1 cellular context compared by ENCODE assay signal in the genomic region with DNA sequence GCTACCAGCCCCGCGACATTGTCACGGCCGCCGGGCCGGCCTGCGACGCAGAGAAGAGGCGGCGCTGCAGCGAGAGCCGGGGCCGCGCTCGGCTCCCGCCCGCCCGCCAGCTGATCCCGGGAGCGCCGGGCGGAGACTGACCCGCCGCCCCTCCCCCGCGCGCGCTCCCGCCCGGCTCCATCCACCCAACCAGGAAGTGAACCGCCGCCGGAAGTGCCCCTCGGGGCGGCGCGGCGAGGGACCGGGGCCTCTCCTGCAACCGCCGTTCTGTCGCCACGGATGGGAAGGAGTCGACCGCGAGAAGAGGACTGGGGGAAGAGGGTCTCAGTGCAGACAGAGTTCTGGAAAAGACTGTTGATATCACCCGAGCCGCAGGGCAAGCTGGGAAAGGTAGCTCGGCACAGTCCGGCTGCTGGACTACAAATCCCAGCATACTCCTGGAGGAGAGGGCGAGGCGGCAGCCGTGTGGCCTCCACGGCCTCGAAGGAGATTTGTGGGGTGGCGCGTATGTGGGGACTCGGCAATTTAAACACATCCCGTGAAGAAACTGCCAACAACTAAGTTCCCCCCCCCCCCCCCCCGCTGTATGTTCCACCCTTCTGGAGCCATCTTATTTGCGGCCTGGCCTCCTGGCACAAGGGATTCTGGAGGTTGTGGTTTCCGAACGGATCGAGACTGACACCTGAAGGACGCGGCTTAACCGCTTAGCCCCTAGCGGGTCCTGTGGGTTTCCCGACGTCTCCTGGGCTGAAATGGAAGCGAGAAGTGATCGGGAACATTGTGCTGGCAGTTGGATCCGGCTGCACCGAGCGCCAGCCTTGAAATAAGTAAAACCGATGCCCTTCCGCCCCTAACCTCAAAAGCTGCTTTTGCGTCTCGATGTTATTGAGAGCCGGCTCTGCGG.
A peak's percentile ranks its signal among the peaks of the same experiment; 100 is the strongest.
TF ChIP-seq lines count a peak whose summit lies in the region.

Gene AAK1, minus strand, starts transcription at position 138 of the 904 bp plus-strand sequence. CDS start 699 bp downstream, outside the sequence.

TF ChIP-seq in GM12878, 131 proteins besides CTCF, POLR2A, EP300 and RAD21 (continued from another document and continues in another):
- TF ChIP-seq, protein P1, sequence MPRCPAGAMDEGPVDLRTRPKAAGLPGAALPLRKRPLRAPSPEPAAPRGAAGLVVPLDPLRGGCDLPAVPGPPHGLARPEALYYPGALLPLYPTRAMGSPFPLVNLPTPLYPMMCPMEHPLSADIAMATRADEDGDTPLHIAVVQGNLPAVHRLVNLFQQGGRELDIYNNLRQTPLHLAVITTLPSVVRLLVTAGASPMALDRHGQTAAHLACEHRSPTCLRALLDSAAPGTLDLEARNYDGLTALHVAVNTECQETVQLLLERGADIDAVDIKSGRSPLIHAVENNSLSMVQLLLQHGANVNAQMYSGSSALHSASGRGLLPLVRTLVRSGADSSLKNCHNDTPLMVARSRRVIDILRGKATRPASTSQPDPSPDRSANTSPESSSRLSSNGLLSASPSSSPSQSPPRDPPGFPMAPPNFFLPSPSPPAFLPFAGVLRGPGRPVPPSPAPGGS (IDR thresholded peaks at IDR 0.05; ENCODE audit: borderline replicate concordance, insufficient read depth, low read depth, low read length, poor library complexity, severe bottlenecking): peak; percentile 59
- no peak for TF ChIP-seq WRNIP1 (IDR thresholded peaks at IDR 0.05; ENCODE audit: borderline replicate concordance, low read depth, low read length)
- TF ChIP-seq SUZ12 (IDR thresholded peaks at IDR 0.05; ENCODE audit: unreplicated experiment): no peak
- TF ChIP-seq ASH2L (IDR thresholded peaks at IDR 0.05; ENCODE audit: borderline replicate concordance, low read depth): peak; percentile 90; the same call in 1 of the 2 replicates
- TF ChIP-seq CEBPB (IDR thresholded peaks at IDR 0.05; ENCODE audit: borderline replicate concordance in 1 of 2, low read depth in 2 of 2, low read length in 2 of 2): no peak
- TF ChIP-seq HDGF (IDR thresholded peaks at IDR 0.05): peak; percentile 25; the same call in 1 of the 2 replicates
- TF ChIP-seq HDAC2 (IDR thresholded peaks at IDR 0.05): no peak
- peak; percentile 55; the same call in 2 of the 3 replicates for TF ChIP-seq POU2F2 (IDR thresholded peaks at IDR 0.05; ENCODE audit: borderline replicate concordance, low read depth, low read length)
- TF ChIP-seq BMI1 (IDR thresholded peaks at IDR 0.05; ENCODE audit: borderline replicate concordance): no peak
- TF ChIP-seq YY1 (IDR thresholded peaks at IDR 0.05; ENCODE audit: low read depth, low read length): peak; percentile 75; the same call in 1 of the 2 replicates
- peak; percentile 84 for TF ChIP-seq PML (IDR thresholded peaks at IDR 0.05; ENCODE audit: low read length)
- no peak for TF ChIP-seq TCF3 (IDR thresholded peaks at IDR 0.05; ENCODE audit: borderline replicate concordance, insufficient read depth, low read depth, low read length)
- no peak for TF ChIP-seq RAD51 (IDR thresholded peaks at IDR 0.05)
- TF ChIP-seq JUND (IDR thresholded peaks at IDR 0.05; ENCODE audit: low read depth, low read length): no peak
- peak; percentile 37; the same call in 1 of the 2 replicates for TF ChIP-seq MXI1 (IDR thresholded peaks at IDR 0.05; ENCODE audit: low read depth, low read length)
- no peak for TF ChIP-seq RCOR1 (conservative IDR thresholded peaks at IDR 0.05; ENCODE audit: low read depth, low read length)
- TF ChIP-seq SMAD5 (IDR thresholded peaks at IDR 0.05; ENCODE audit: low read depth): peak; percentile 64
- TF ChIP-seq MTA2 (IDR thresholded peaks at IDR 0.05; ENCODE audit: low read depth): peak; percentile 51; the same call in 1 of the 2 replicates
- TF ChIP-seq, protein P2, sequence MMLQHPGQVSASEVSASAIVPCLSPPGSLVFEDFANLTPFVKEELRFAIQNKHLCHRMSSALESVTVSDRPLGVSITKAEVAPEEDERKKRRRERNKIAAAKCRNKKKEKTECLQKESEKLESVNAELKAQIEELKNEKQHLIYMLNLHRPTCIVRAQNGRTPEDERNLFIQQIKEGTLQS (IDR thresholded peaks at IDR 0.05; ENCODE audit: borderline replicate concordance, extremely low read depth, low read depth, low read length): no peak
- TF ChIP-seq NKRF (conservative IDR thresholded peaks at IDR 0.05): peak; percentile 84; the same call in 1 of the 2 replicates
- TF ChIP-seq POLR2AphosphoS2 (IDR thresholded peaks at IDR 0.05; ENCODE audit: low read depth, low read length): peak; percentile 52; the same call in 1 of the 2 replicates
- TF ChIP-seq NFYA (IDR thresholded peaks at IDR 0.05; ENCODE audit: borderline replicate concordance, low read depth, low read length): no peak
- peak; percentile 78 for TF ChIP-seq RB1 (IDR thresholded peaks at IDR 0.05; ENCODE audit: borderline replicate concordance)
- TF ChIP-seq DPF2 (IDR thresholded peaks at IDR 0.05): peak; percentile 74
- peak; percentile 85; the same call in 1 of the 2 replicates for TF ChIP-seq GATAD2B (conservative IDR thresholded peaks at IDR 0.05; ENCODE audit: low read depth)
- TF ChIP-seq NR2C1 (IDR thresholded peaks at IDR 0.05): peak; percentile 89
- TF ChIP-seq CEBPZ (IDR thresholded peaks at IDR 0.05; ENCODE audit: low read depth, low read length): no peak
- TF ChIP-seq ZNF274 (IDR thresholded peaks at IDR 0.05; ENCODE audit: insufficient read depth, insufficient read length): no peak
- no peak for TF ChIP-seq JUNB (IDR thresholded peaks at IDR 0.05)
- TF ChIP-seq ZNF384 (IDR thresholded peaks at IDR 0.05; ENCODE audit: borderline replicate concordance, low read depth, low read length): no peak
- TF ChIP-seq, protein P3, sequence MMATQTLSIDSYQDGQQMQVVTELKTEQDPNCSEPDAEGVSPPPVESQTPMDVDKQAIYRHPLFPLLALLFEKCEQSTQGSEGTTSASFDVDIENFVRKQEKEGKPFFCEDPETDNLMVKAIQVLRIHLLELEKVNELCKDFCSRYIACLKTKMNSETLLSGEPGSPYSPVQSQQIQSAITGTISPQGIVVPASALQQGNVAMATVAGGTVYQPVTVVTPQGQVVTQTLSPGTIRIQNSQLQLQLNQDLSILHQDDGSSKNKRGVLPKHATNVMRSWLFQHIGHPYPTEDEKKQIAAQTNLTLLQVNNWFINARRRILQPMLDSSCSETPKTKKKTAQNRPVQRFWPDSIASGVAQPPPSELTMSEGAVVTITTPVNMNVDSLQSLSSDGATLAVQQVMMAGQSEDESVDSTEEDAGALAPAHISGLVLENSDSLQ (IDR thresholded peaks at IDR 0.05): peak; percentile 64
- TF ChIP-seq, protein P4, sequence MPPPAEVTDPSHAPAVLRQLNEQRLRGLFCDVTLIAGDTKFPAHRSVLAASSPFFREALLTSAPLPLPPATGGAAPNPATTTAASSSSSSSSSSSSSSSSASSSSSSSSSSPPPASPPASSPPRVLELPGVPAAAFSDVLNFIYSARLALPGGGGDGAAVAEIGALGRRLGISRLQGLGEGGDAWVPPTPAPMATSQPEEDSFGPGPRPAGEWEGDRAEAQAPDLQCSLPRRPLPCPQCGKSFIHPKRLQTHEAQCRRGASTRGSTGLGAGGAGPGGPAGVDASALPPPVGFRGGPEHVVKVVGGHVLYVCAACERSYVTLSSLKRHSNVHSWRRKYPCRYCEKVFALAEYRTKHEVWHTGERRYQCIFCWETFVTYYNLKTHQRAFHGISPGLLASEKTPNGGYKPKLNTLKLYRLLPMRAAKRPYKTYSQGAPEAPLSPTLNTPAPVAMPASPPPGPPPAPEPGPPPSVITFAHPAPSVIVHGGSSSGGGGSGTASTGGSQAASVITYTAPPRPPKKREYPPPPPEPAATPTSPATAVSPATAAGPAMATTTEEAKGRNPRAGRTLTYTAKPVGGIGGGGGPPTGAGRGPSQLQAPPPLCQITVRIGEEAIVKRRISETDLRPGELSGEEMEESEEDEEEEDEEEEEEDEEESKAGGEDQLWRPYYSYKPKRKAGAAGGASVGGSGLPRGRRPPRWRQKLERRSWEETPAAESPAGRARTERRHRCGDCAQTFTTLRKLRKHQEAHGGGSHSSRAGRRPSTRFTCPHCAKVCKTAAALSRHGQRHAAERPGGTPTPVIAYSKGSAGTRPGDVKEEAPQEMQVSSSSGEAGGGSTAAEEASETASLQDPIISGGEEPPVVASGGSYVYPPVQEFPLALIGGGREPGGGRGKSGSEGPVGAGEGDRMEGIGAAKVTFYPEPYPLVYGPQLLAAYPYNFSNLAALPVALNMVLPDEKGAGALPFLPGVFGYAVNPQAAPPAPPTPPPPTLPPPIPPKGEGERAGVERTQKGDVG (CRISPR knock-in tag; IDR thresholded peaks at IDR 0.05): no peak
- TF ChIP-seq SREBF2 (IDR thresholded peaks at IDR 0.05; ENCODE audit: low read length): 0 out of 2 replicates have a peak, but pooled peaks have one; percentile 29
- TF ChIP-seq SMARCA5 (IDR thresholded peaks at IDR 0.05): peak; percentile 82
- 0 out of 2 replicates have a peak, but pooled peaks have one; percentile 54 for TF ChIP-seq SREBF1 (IDR thresholded peaks at IDR 0.05; ENCODE audit: low read length)
- TF ChIP-seq RELB (IDR thresholded peaks at IDR 0.05; ENCODE audit: low read depth): peak; percentile 62; the same call in 1 of the 2 replicates
- TF ChIP-seq ZBTB33 (IDR thresholded peaks at IDR 0.05): no peak
- TF ChIP-seq CHD4 (IDR thresholded peaks at IDR 0.05): no peak
- TF ChIP-seq ZZZ3 (IDR thresholded peaks at IDR 0.05; ENCODE audit: control insufficient read depth, insufficient read length, low read depth): no peak
- no peak for TF ChIP-seq NFXL1 (IDR thresholded peaks at IDR 0.05; ENCODE audit: borderline replicate concordance)
- TF ChIP-seq BHLHE40 (IDR thresholded peaks at IDR 0.05; ENCODE audit: borderline replicate concordance in 1 of 2, low read depth in 2 of 2, low read length in 1 of 2): peak in 1 of 2 experiments; percentile 38; a peak in 1 of 4 replicates
- peak; percentile 73 for TF ChIP-seq SIX5 (IDR thresholded peaks at IDR 0.05; ENCODE audit: low read depth, low read length, severe bottlenecking)
- no peak; the same call in 1 of the 2 replicates for TF ChIP-seq PAX5 (IDR thresholded peaks at IDR 0.05; ENCODE audit: borderline replicate concordance, low read depth, low read length)
- peak; percentile 89; the same call in 1 of the 2 replicates for TF ChIP-seq BACH1 (IDR thresholded peaks at IDR 0.05; ENCODE audit: borderline replicate concordance)
- TF ChIP-seq CHD2 (IDR thresholded peaks at IDR 0.05; ENCODE audit: borderline replicate concordance, low read depth, low read length): peak; percentile 26; the same call in 1 of the 2 replicates
- TF ChIP-seq POLR2AphosphoS5 (IDR thresholded peaks at IDR 0.05; ENCODE audit: low read length): peak; percentile 85
